Comparison of ENCODE assay signal across 8 cellular contexts in the genomic region with DNA sequence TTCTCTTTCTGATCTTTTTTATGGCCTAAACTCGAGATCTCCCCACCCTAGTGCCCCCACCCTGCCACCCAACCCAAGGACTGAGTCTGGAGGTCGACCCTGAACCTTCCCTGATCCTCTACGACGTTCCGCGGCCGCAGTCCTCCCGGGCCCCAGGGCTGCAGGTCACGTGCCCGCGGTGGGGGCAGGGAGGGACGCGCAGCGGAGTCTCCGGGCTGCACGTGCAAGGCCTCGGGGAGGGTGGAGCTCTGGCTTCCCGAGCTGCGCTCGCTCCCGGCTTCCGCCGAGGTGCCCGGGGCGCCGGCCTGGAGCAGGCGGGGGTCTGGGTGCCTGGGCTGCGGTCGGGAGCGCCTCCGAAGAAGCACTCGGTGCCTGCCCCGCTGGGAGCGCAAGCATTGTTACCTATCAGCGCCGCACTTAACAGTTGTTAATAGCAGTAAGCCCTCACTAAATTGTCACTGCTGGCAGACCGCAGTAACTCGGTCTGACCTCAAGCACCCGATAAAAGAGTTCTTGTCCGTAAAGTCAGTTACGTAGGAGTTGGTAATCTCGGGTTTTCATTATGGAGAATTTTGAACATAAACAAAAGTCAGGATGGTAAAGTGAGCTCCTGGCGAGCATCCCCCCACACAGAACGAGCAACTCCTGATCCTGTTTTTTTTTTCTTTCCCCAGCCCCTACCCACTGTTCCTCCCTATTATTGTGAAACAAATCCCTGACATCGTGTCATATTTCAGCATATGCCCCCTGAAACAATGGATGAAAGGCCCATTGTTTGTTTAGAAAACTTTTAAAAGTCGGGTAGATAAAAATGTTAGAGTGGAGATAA.
DNase-seq lines count a peak whose midpoint lies in the region; ATAC-seq and TF ChIP-seq lines count a peak whose summit lies in the region.

No MANE protein-coding gene starts in this region.

- peak overlapping the region; percentile 92; the same call in 1 of the 2 replicates for H3K9ac ChIP-seq in KMS-11

- H4K20me1 ChIP-seq in KMS-11 (ENCODE audit: insufficient read depth), result no peaks in the 10 kb centered on the region

- ATAC-seq in GM19455 (IDR thresholded peaks at IDR 0.05; ENCODE audit: unreplicated experiment), result peak; percentile 63
- ATAC-seq in naive thymus-derived CD4-positive, alpha-beta T cell, result peak; percentile 89

- intact Hi-C loops in naive thymus-derived CD4-positive, alpha-beta T cell (cut with micrococcal nuclease), result loop anchor here (1.0 to 2.0 kb wide), 4 partner anchors 69 to 175 kb away; a partner anchor contains a TSS

- H3K4me1 Mint-ChIP-seq in naive thymus-derived CD4-positive, alpha-beta T cell, result peaks cover 12 to 23% (median 21%) of the 10 kb centered on the region in 7 donors

- peak overlapping the region; percentile 75 to 91 (median 84) for H3K4me3 Mint-ChIP-seq in naive thymus-derived CD4-positive, alpha-beta T cell

- peaks cover 0 to 1% (median 0%) of the 10 kb centered on the region in 11 donors for H3K9me3 Mint-ChIP-seq in naive thymus-derived CD4-positive, alpha-beta T cell

- H3K4me2 ChIP-seq in KMS-11, result peak overlapping the region; percentile 86; the same call in 1 of the 2 replicates

- no peaks in the 10 kb centered on the region for H3K9me3 ChIP-seq in naive thymus-derived CD4-positive, alpha-beta T cell (ENCODE audit: control insufficient read depth in 2 of 3, low read length in 3 of 3)

- CTCF ChIA-PET in BJ (lab: Yijun Ruan, JAX) (interaction anchor here (0.8 to 1.2 kb wide), 3 partner anchors 11 to 99 kb away, joined by 3 read pairs; a partner anchor contains a TSS), RWPE1 (lab: Yijun Ruan, JAX) (interaction anchor here (0.6 to 0.7 kb wide), 2 partner anchors 55 to 107 kb away, joined by 3 read pairs; no protein-coding TSS in a partner anchor)
- CTCF ChIA-PET in naive thymus-derived CD4-positive, alpha-beta T cell (lab: Charles Lee), result interaction anchor here (1.5 kb wide), 2 partner anchors 9 to 100 kb away, joined by 4 read pairs; no protein-coding TSS in a partner anchor

- peak overlapping the region; percentile 88 for H2AFZ ChIP-seq in KMS-11 (ENCODE audit: low read depth)

- POLR2A ChIA-PET in BJ (lab: Charles Lee), result interaction anchor here (0.7 kb wide), 1 partner anchor 30 kb away, joined by 3 read pairs; no protein-coding TSS in a partner anchor
- POLR2A ChIA-PET in RWPE1 (lab: Yijun Ruan, JAX; ENCODE audit: low non-redundant PET), result interaction anchor here (0.6 to 1.0 kb wide), 3 partner anchors 16 to 70 kb away, joined by 3 read pairs; a partner anchor contains a TSS
- POLR2A ChIA-PET in naive thymus-derived CD4-positive, alpha-beta T cell (lab: Charles Lee), result interaction anchor here (0.6 to 3.3 kb wide), 11 partner anchors 8 to 1422 kb away, joined by 3 to 43 read pairs (median 4); a partner anchor contains a TSS

- no peaks in the 10 kb centered on the region for H3K27me3 ChIP-seq in BJ (ENCODE audit: control insufficient read depth, insufficient read depth, low read length)
- no peaks in the 10 kb centered on the region for H3K27me3 ChIP-seq in KMS-11 (ENCODE audit: insufficient read depth, low read depth)
- no peaks in the 10 kb centered on the region for H3K27me3 ChIP-seq in naive thymus-derived CD4-positive, alpha-beta T cell (ENCODE audit: control insufficient read depth in 2 of 2, insufficient read depth in 2 of 2, low read length in 2 of 2)

- TF ChIP-seq CTCF in BJ (IDR thresholded peaks at IDR 0.05; ENCODE audit: insufficient read depth, low read depth, low read length), result no peak
- no peak for TF ChIP-seq CTCF in KMS-11 (conservative IDR thresholded peaks at IDR 0.05; ENCODE audit: low read depth, low read length)
- TF ChIP-seq CTCF in RWPE1 (conservative IDR thresholded peaks at IDR 0.05; ENCODE audit: low read depth), result no peak
- TF ChIP-seq CTCF in fibroblast of mammary gland (conservative IDR thresholded peaks at IDR 0.05; ENCODE audit: control insufficient read depth, insufficient read depth, low read depth, low read length), result no peak

- H3K4me1 ChIP-seq in KMS-11 (ENCODE audit: low read depth, poor library complexity, severe bottlenecking), result peaks cover 7% of the 10 kb centered on the region
- peaks cover 12 to 13% of the 10 kb centered on the region in 2 donors for H3K4me1 ChIP-seq in naive thymus-derived CD4-positive, alpha-beta T cell (ENCODE audit: control insufficient read depth in 2 of 2, insufficient read depth in 2 of 2, low read length in 2 of 2)

- H3K27ac ChIP-seq in KMS-11, result peak overlapping the region; percentile 77
- H3K27ac ChIP-seq in RWPE1, result peak overlapping the region; percentile 97
- peak overlapping the region; percentile 82 for H3K27ac ChIP-seq in naive thymus-derived CD4-positive, alpha-beta T cell (ENCODE audit: low read depth, low read length)

- H3K27me3 Mint-ChIP-seq in naive thymus-derived CD4-positive, alpha-beta T cell, result peaks cover 0 to 14% (median 0%) of the 10 kb centered on the region in 5 donors

- peak overlapping the region; percentile 74 to 91 (median 88) for H3K27ac Mint-ChIP-seq in naive thymus-derived CD4-positive, alpha-beta T cell

- no peak for DNase-seq in BJ (ENCODE audit: low read depth)
- DNase-seq in RWPE1 (ENCODE audit: low spot score), result peak; percentile 67
- DNase-seq in activated T-helper 9 cell treated with anti-CD3 and anti-CD28 coated beads, Interleukin-2, amount 50 U/mL, for 16 hours (ENCODE audit: low read depth), result peak; percentile 71
- peak; percentile 78 for DNase-seq in fibroblast of mammary gland (ENCODE audit: low read depth)
- DNase-seq in naive thymus-derived CD4-positive, alpha-beta T cell, result peak; percentile 69 to 83 (median 74)
- peak; percentile 42 to 70 for DNase-seq in stimulated activated CD8-positive, alpha-beta memory T cell treated with anti-CD3 and anti-CD28 coated beads, Interleukin-7, amount 100 ng/mL, for 4 hours (ENCODE audit: low read depth in 2 of 2)

- peaks cover 0 to 3% (median 0%) of the 10 kb centered on the region in 5 donors for H3K36me3 Mint-ChIP-seq in naive thymus-derived CD4-positive, alpha-beta T cell

- H3K79me2 ChIP-seq in KMS-11 (ENCODE audit: insufficient read depth, low read depth), result no peaks in the 10 kb centered on the region

- H3K36me3 ChIP-seq in BJ (ENCODE audit: control insufficient read depth, insufficient read depth, low read length) (no peaks in the 10 kb centered on the region), KMS-11 (ENCODE audit: insufficient read depth) (no peaks in the 10 kb centered on the region)
- no peaks in the 10 kb centered on the region for H3K36me3 ChIP-seq in naive thymus-derived CD4-positive, alpha-beta T cell (ENCODE audit: control insufficient read depth in 2 of 3, insufficient read depth in 3 of 3, low read length in 3 of 3)

- H3K4me3 ChIP-seq in BJ (ENCODE audit: low read depth, low read length), result peak overlapping the region; percentile 62
- no peak overlapping the region for H3K4me3 ChIP-seq in KMS-11 (IDR thresholded peaks at IDR 0.05; ENCODE audit: insufficient read depth, low read depth, low read length)
- H3K4me3 ChIP-seq in fibroblast of mammary gland (ENCODE audit: control insufficient read depth, low read depth, low read length), result peak overlapping the region; percentile 58
- H3K4me3 ChIP-seq in naive thymus-derived CD4-positive, alpha-beta T cell (ENCODE audit: low read length), result peak overlapping the region; percentile 57
